Comparison of ENCODE assay signal across 18 cellular contexts in genomic region chr4:38940476-38940875, GRCh38.
DNase-seq lines count a peak whose midpoint lies in the region; ATAC-seq, FAIRE-seq and TF ChIP-seq lines count a peak whose summit lies in the region.
"Had no signal": no experiment of that assay in that cellular context is flagged by ENCODE, and none has a peak within 500 bp of the region (broad histone marks: within the 10 kb centered on the region; RNA-seq: fewer than 3 reads in every experiment).

No MANE protein-coding gene starts in this region.

- DNase-seq in activated CD4-positive, alpha-beta T cell treated with anti-CD3 and anti-CD28 coated beads for 36 hours = no peak
- DNase-seq in activated CD4-positive, alpha-beta T cell treated with anti-CD3 and anti-CD28 coated beads, Interleukin-2, amount 50 U/mL, for 48 hours = no peak
- no peak for DNase-seq in GM12891 (ENCODE audit: insufficient read length, low spot score)
- DNase-seq in activated T-helper 2 cell treated with anti-CD3 and anti-CD28 coated beads, Interferon-gamma antibody, Interleukin-2, Interleukin-4, amounts not matched to agents 10 μg/mL and 5 μg/mL and 100 μg/mL, durations not matched to agents 14 hours and 24 hours and 36 hours (ENCODE audit: low spot score) = no peak
- DNase-seq in putamen (ENCODE audit: low spot score) = no peak
- DNase-seq: 8988T, DMS 273 treated with DMSO at 0.1 percent for 48 hours, HCEC 1CT, MV-4-11, NCI-H1417 treated with DMSO at 0.1 percent for 48 hours, NCI-H2029, NCI-H2171 treated with DMSO at 0.1 percent for 48 hours, NCI-H510A treated with DMSO at 0.1 percent for 48 hours had no signal

- H3K4me1 Mint-ChIP-seq in activated CD4-positive, alpha-beta T cell treated with anti-CD3 and anti-CD28 coated beads for 36 hours = peaks cover 42% of the 10 kb centered on the region
- peaks cover 44% of the 10 kb centered on the region for H3K4me1 Mint-ChIP-seq in activated T-helper 2 cell treated with anti-CD3 and anti-CD28 coated beads, Interferon-gamma antibody, Interleukin-2, Interleukin-4, amounts not matched to agents 10 μg/mL and 5 μg/mL and 100 μg/mL, durations not matched to agents 14 hours and 24 hours and 36 hours (ENCODE audit: low read depth)

- H3K9me3 ChIP-seq in muscle layer of colon (ENCODE audit: low read length) = no peaks in the 10 kb centered on the region
- H3K9me3 ChIP-seq: BLaER1 treated with 17β-estradiol and CSF1 and Interleukin-3, amounts not matched to agents 10 nM and 100 nM had no signal

- peaks cover 28% of the 10 kb centered on the region for H3K4me1 ChIP-seq in muscle layer of colon (ENCODE audit: insufficient read depth, low read length)

- H3K27me3 Mint-ChIP-seq in activated CD4-positive, alpha-beta T cell treated with anti-CD3 and anti-CD28 coated beads for 36 hours = no peaks in the 10 kb centered on the region
- no peaks in the 10 kb centered on the region for H3K27me3 Mint-ChIP-seq in activated T-helper 2 cell treated with anti-CD3 and anti-CD28 coated beads, Interferon-gamma antibody, Interleukin-2, Interleukin-4, amounts not matched to agents 10 μg/mL and 5 μg/mL and 100 μg/mL, durations not matched to agents 14 hours and 24 hours and 36 hours (ENCODE audit: low read depth)
- H3K27me3 Mint-ChIP-seq: IgD-negative memory B cell had no signal

- H3K36me3 Mint-ChIP-seq in activated CD4-positive, alpha-beta T cell treated with anti-CD3 and anti-CD28 coated beads for 36 hours (ENCODE audit: low read depth) = no peaks in the 10 kb centered on the region
- peaks cover 3% of the 10 kb centered on the region for H3K36me3 Mint-ChIP-seq in activated T-helper 2 cell treated with anti-CD3 and anti-CD28 coated beads, Interferon-gamma antibody, Interleukin-2, Interleukin-4, amounts not matched to agents 10 μg/mL and 5 μg/mL and 100 μg/mL, durations not matched to agents 14 hours and 24 hours and 36 hours (ENCODE audit: low read depth)

- peak; percentile 79 for FAIRE-seq in GM12891 (lab: Jason Lieb, UNC)

- H3K9ac ChIP-seq in muscle layer of colon (ENCODE audit: low read length) = no peak overlapping the region
- H3K9ac ChIP-seq: BLaER1 treated with 17β-estradiol and CSF1 and Interleukin-3, amounts not matched to agents 10 nM and 100 nM had no signal

- POLR2A ChIA-PET in activated CD4-positive, alpha-beta T cell treated with anti-CD3 and anti-CD28 coated beads for 36 hours (lab: Charles Lee) = interaction anchor here (0.8 to 1.4 kb wide), 4 partner anchors 9 to 51 kb away, joined by 3 to 9 read pairs (median 4); no protein-coding TSS in a partner anchor

- peak overlapping the region; percentile 5 for H3K27ac Mint-ChIP-seq in activated CD4-positive, alpha-beta T cell treated with anti-CD3 and anti-CD28 coated beads for 36 hours
- H3K27ac Mint-ChIP-seq in activated T-helper 2 cell treated with anti-CD3 and anti-CD28 coated beads, Interferon-gamma antibody, Interleukin-2, Interleukin-4, amounts not matched to agents 10 μg/mL and 5 μg/mL and 100 μg/mL, durations not matched to agents 14 hours and 24 hours and 36 hours = peak overlapping the region; percentile 82
- H3K27ac Mint-ChIP-seq: IgD-negative memory B cell had no signal

- no peak for TF ChIP-seq POLR2A in GM12891 (IDR thresholded peaks at IDR 0.05; ENCODE audit: low read depth, low read length)

- H3K36me3 ChIP-seq in muscle layer of colon (ENCODE audit: insufficient read depth, low read length) = peaks cover 35% of the 10 kb centered on the region

- H3K4me3 Mint-ChIP-seq in activated CD4-positive, alpha-beta T cell treated with anti-CD3 and anti-CD28 coated beads for 36 hours = no peak overlapping the region
- H3K4me3 Mint-ChIP-seq in activated T-helper 2 cell treated with anti-CD3 and anti-CD28 coated beads, Interferon-gamma antibody, Interleukin-2, Interleukin-4, amounts not matched to agents 10 μg/mL and 5 μg/mL and 100 μg/mL, durations not matched to agents 14 hours and 24 hours and 36 hours (ENCODE audit: low read depth) = no peak overlapping the region
- H3K4me3 Mint-ChIP-seq: IgD-negative memory B cell had no signal

- H3K27ac ChIP-seq in muscle layer of colon (ENCODE audit: low read depth, low read length) = peak overlapping the region; percentile 52
- H3K27ac ChIP-seq: BLaER1 treated with 17β-estradiol and CSF1 and Interleukin-3, amounts not matched to agents 10 nM and 100 nM had no signal

- H3K9me3 Mint-ChIP-seq in activated CD4-positive, alpha-beta T cell treated with anti-CD3 and anti-CD28 coated beads for 36 hours (ENCODE audit: low read depth) = no peaks in the 10 kb centered on the region
- H3K9me3 Mint-ChIP-seq in activated T-helper 2 cell treated with anti-CD3 and anti-CD28 coated beads, Interferon-gamma antibody, Interleukin-2, Interleukin-4, amounts not matched to agents 10 μg/mL and 5 μg/mL and 100 μg/mL, durations not matched to agents 14 hours and 24 hours and 36 hours = no peaks in the 10 kb centered on the region
- H3K9me3 Mint-ChIP-seq: IgD-negative memory B cell had no signal

- no peak overlapping the region for H3K4me3 ChIP-seq in muscle layer of colon (ENCODE audit: low read depth in 1 of 2, low read length in 2 of 2)
- H3K4me3 ChIP-seq: BLaER1 treated with 17β-estradiol and CSF1 and Interleukin-3, amounts not matched to agents 10 nM and 100 nM had no signal

- H3K27me3 ChIP-seq in muscle layer of colon (ENCODE audit: control insufficient read depth in 1 of 2, insufficient read depth in 2 of 2, low read length in 2 of 2) = no peaks in the 10 kb centered on the region
- H3K27me3 ChIP-seq: BLaER1 treated with 17β-estradiol and CSF1 and Interleukin-3, amounts not matched to agents 10 nM and 100 nM had no signal

- intact Hi-C loops in activated CD4-positive, alpha-beta T cell treated with anti-CD3 and anti-CD28 coated beads for 36 hours (cut with DNase I, micrococcal nuclease) = loop anchor here in 1 of 2 experiments (5.0 kb wide), 1 partner anchor 92 kb away; the partner anchor contains the start of gene TMEM156
- intact Hi-C loops in activated T-helper 2 cell treated with anti-CD3 and anti-CD28 coated beads, Interferon-gamma antibody, Interleukin-2, Interleukin-4, amounts not matched to agents 10 μg/mL and 5 μg/mL and 100 μg/mL, durations not matched to agents 14 hours and 24 hours and 36 hours (cut with micrococcal nuclease) = no loop called here

- CTCF ChIA-PET in activated CD4-positive, alpha-beta T cell treated with anti-CD3 and anti-CD28 coated beads for 36 hours (lab: Charles Lee) = interaction anchor here (0.7 to 1.7 kb wide), 6 partner anchors 10 to 195 kb away, joined by 3 to 8 read pairs (median 3); no protein-coding TSS in a partner anchor

- no peak for ATAC-seq in activated CD4-positive, alpha-beta T cell treated with anti-CD3 and anti-CD28 coated beads for 36 hours
- no peak for ATAC-seq in GM21423 (IDR thresholded peaks at IDR 0.05; ENCODE audit: unreplicated experiment)
- no peak for ATAC-seq in GM18909 (IDR thresholded peaks at IDR 0.05; ENCODE audit: poor library complexity, unreplicated experiment)

TF ChIP-seq in GM12891, 5 proteins besides CTCF, POLR2A, EP300 and RAD21:
- no peak for TF ChIP-seq PAX5 (IDR thresholded peaks at IDR 0.05; ENCODE audit: insufficient read depth, low read length, severe bottlenecking)
